ENCODE assay signal across 2 cellular contexts in the genomic region with DNA sequence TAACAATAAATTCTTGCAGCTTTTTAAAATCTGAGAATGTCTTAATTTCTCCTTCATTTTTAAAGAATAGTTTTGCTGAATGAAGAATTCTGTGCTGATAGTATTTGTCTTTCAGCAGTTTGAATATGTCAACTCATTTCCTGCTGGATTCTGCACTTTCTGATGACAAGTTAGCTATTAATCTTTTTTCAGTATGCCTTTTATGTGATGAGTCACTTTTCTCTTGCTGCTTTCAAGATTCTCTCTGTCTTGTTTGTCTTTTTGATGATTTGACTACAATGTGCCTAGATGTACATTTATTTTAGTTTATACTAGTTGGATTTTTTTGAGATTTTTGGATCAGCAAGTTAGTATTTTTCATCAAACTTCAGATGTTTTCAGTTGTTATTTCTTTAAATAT.
TF ChIP-seq lines count a peak whose summit lies in the region.

No MANE protein-coding gene starts in this region.

TF ChIP-seq in A549, 52 proteins besides CTCF, POLR2A, EP300 and RAD21 (continued from another document):
- TF ChIP-seq ELK1 (IDR thresholded peaks at IDR 0.05; ENCODE audit: low read depth, low read length), result no peak

TF ChIP-seq in SK-N-SH, 30 proteins besides CTCF, POLR2A, EP300 and RAD21 (continued from another document):
- TF ChIP-seq REST (IDR thresholded peaks at IDR 0.05; ENCODE audit: low read depth, low read length), result no peak
- no peak for TF ChIP-seq NRF1 (IDR thresholded peaks at IDR 0.05; ENCODE audit: low read depth, low read length)
- TF ChIP-seq SIN3A (IDR thresholded peaks at IDR 0.05; ENCODE audit: borderline replicate concordance, low read depth, low read length), result no peak
- no peak for TF ChIP-seq USF2 (IDR thresholded peaks at IDR 0.05; ENCODE audit: borderline replicate concordance, low read depth, low read length)
- TF ChIP-seq FOSL2 (IDR thresholded peaks at IDR 0.05; ENCODE audit: borderline replicate concordance, low read depth), result no peak
- TF ChIP-seq JUND (IDR thresholded peaks at IDR 0.05), result no peak
- TF ChIP-seq CHD2 (IDR thresholded peaks at IDR 0.05; ENCODE audit: low read length, partially characterized antibody), result no peak
- no peak for TF ChIP-seq MEF2A (IDR thresholded peaks at IDR 0.05; ENCODE audit: borderline replicate concordance, low read depth)
- no peak for TF ChIP-seq RXRA (IDR thresholded peaks at IDR 0.05; ENCODE audit: borderline replicate concordance, low read depth)
